In genomic region chr12:6925543-6926279, GRCh38 we compare ENCODE assay signal across 8 cellular contexts. TPM values are rescaled to one million over a fixed set of nuclear protein-coding genes. Genes with fewer than 3 reads are reported as not detected.
DNase-seq lines count a peak whose midpoint lies in the region; ATAC-seq and TF ChIP-seq lines count a peak whose summit lies in the region.

No MANE protein-coding gene starts in this region.

- intact Hi-C loops in PC-3 (cut with micrococcal nuclease): loop anchor here (5.0 kb wide), 1 partner anchor 58 kb away; the partner anchor contains the start of gene TPI1

- DNase-seq in GM04503 (ENCODE audit: low read depth) (peak; percentile 86), PC-3 (peak; percentile 81), left lobe of liver (ENCODE audit: low spot score) (peak; percentile 85), superior temporal gyrus (ENCODE audit: extremely low spot score) (peak; percentile 75)
- DNase-seq in stimulated activated CD4-positive, alpha-beta T cell treated with anti-CD3 and anti-CD28 coated beads, Interleukin-4, amount 100 ng/mL, for 24 hours: no peak

- H3K9ac ChIP-seq in PC-3 (ENCODE audit: low read length): peak overlapping the region; percentile 10
- H3K9ac ChIP-seq in duodenal mucosa (ENCODE audit: low read depth in 1 of 2, low read length in 2 of 2): peak overlapping the region; percentile 55 to 78

- peak overlapping the region; percentile 57 for H3K4me3 ChIP-seq in PC-3 (ENCODE audit: low read length)
- peak overlapping the region; percentile 46 to 52 for H3K4me3 ChIP-seq in duodenal mucosa (ENCODE audit: low read depth in 1 of 2, low read length in 2 of 2)

- peaks cover 37% of the 10 kb centered on the region for H3K79me2 ChIP-seq in PC-3 (ENCODE audit: low read length)

- H3F3A ChIP-seq in PC-3 (ENCODE audit: low read length, unreplicated experiment): no peaks in the 10 kb centered on the region

- POLR2A ChIA-PET in PC-3 (lab: Charles Lee; ENCODE audit: unreplicated experiment): interaction anchor here (0.5 to 1.2 kb wide), 5 partner anchors 12 to 56 kb away, joined by 3 to 18 read pairs (median 3); partner anchors contain the start of genes C12orf57 and RNU7-1

- H3K9me3 ChIP-seq in PC-3 (ENCODE audit: low read length): no peaks in the 10 kb centered on the region
- no peaks in the 10 kb centered on the region for H3K9me3 ChIP-seq in duodenal mucosa (ENCODE audit: control insufficient read depth in 1 of 2, low read length in 2 of 2)

- BruUV-seq in PC-3 (replicated peaks; lab: Mats Ljungman, UMichigan): TSS peak; percentile 19

- peak overlapping the region; percentile 72 for H3K27ac ChIP-seq in PC-3 (ENCODE audit: low read length)
- H3K27ac ChIP-seq in duodenal mucosa (ENCODE audit: low read depth, low read length): peak overlapping the region; percentile 77

- H3K4me1 ChIP-seq in PC-3 (ENCODE audit: insufficient read depth, low read length): peaks cover 43% of the 10 kb centered on the region
- H3K4me1 ChIP-seq in duodenal mucosa (ENCODE audit: control insufficient read depth in 1 of 2, insufficient read depth in 2 of 2, low read length in 2 of 2): peaks cover 45 to 53% of the 10 kb centered on the region in 2 donors

- ATAC-seq in PC-3 (peak; percentile 76), left lobe of liver (peak; percentile 73), HG03442 (IDR thresholded peaks at IDR 0.05; ENCODE audit: unreplicated experiment) (no peak), HG02642 (IDR thresholded peaks at IDR 0.05; ENCODE audit: poor library complexity, unreplicated experiment) (no peak)

- H2AFZ ChIP-seq in PC-3 (ENCODE audit: low read length): peak overlapping the region; percentile 28; the same call in 1 of the 2 replicates

- TF ChIP-seq CTCF in PC-3 (conservative IDR thresholded peaks at IDR 0.05; ENCODE audit: low read depth, low read length): no peak

- H3K4me2 ChIP-seq in PC-3 (ENCODE audit: low read length): peak overlapping the region; percentile 72

- H4K20me1 ChIP-seq in PC-3 (ENCODE audit: low read length): no peaks in the 10 kb centered on the region; the same call in 1 of the 2 replicates

- no peaks in the 10 kb centered on the region for H3K9me2 ChIP-seq in PC-3 (replicated peaks; ENCODE audit: low read length)

- CTCF ChIA-PET in PC-3 (lab: Charles Lee): interaction anchor here (0.5 to 1.7 kb wide), 5 partner anchors 12 to 158 kb away, joined by 3 to 9 read pairs (median 4); no protein-coding TSS in a partner anchor

- H3K36me3 ChIP-seq in PC-3 (ENCODE audit: low read depth, low read length): no peaks in the 10 kb centered on the region
- H3K36me3 ChIP-seq in duodenal mucosa (ENCODE audit: control insufficient read depth in 1 of 2, insufficient read depth in 2 of 2, low read length in 2 of 2): no peaks in the 10 kb centered on the region

- H3K27me3 ChIP-seq in PC-3 (ENCODE audit: low read length) (no peaks in the 10 kb centered on the region), duodenal mucosa (ENCODE audit: control insufficient read depth in 1 of 2, insufficient read depth in 2 of 2, low read length in 2 of 2) (no peaks in the 10 kb centered on the region)

RNA-seq across cellular contexts. Expression of gene ATN1, which starts 2.0 kb away (rescaled TPM):
- total RNA-seq in PC-3 (2014; rRNA removed): 11.6 and 41.5 TPM in 2 replicates
- total RNA-seq in left lobe of liver: 22.0 TPM

RNA-seq across cellular contexts. Expression of gene ENO2, which starts 11.3 kb away (rescaled TPM):
- total RNA-seq in PC-3 (2014; rRNA removed) (30.2 and 35.2 TPM in 2 replicates), left lobe of liver (3.6 TPM)

RNA-seq across cellular contexts. Expression of gene RNU7-1, which starts 17.9 kb away (rescaled TPM):
- total RNA-seq in PC-3 (2014; rRNA removed): not detected in 2 replicates
- total RNA-seq in left lobe of liver: not detected

RNA-seq across cellular contexts. Expression of gene C12orf57, which starts 18.1 kb away (rescaled TPM):
- total RNA-seq in PC-3 (2014; rRNA removed) (125 and 130 TPM in 2 replicates), left lobe of liver (86.3 TPM)

RNA-seq across cellular contexts. Expression of gene LRRC23, which starts 21.1 kb away (rescaled TPM):
- total RNA-seq in PC-3 (2014; rRNA removed) (5.1 and 13.6 TPM in 2 replicates), left lobe of liver (1.9 TPM)

Comparison
In these comparisons a context has a peak if more than half of its experiments do, and no peak if none do; other contexts are left out.
1. ATAC-seq: peak in PC-3 (single experiment) and left lobe of liver (single experiment); none in HG03442 (single experiment) and HG02642 (single experiment).